29 cellular contexts compared by ENCODE assay signal in the genomic region with DNA sequence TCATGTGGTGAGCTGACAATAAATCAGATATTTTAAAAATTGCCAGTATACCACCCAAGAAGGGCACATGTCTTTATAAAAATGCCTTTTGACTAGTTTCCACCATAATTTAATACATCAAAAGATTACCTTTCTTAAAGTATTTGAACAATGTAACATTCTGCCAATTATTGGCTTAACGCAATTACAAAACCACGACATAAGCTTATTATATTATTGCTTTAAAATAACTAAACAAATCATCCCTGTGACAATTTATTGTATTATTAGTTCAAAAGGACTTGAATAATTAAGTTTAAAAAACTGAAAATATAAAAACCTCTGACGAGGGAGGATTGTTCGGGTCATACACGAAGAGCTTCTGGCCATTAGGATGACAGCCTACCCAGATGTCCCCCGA. TPM values are rescaled to one million over a fixed set of nuclear protein-coding genes. Genes with fewer than 3 reads are reported as not detected.
"Had no signal": no experiment of that assay in that cellular context is flagged by ENCODE, and none has a peak within 500 bp of the region (broad histone marks: within the 10 kb centered on the region; RNA-seq: fewer than 3 reads in every experiment).

No MANE protein-coding gene starts in this region.

- H2AFZ ChIP-seq: hepatocyte had no signal

- H3K4me1 ChIP-seq: colonic mucosa, esophagus muscularis mucosa, foreskin keratinocyte, gastrocnemius medialis, gastroesophageal sphincter had no signal

- H3K4me3 ChIP-seq: colonic mucosa, coronary artery, dorsolateral prefrontal cortex, esophagus muscularis mucosa, esophagus squamous epithelium, gastrocnemius medialis, gastroesophageal sphincter, heart left ventricle, hepatocyte had no signal

- H3K36me3 ChIP-seq: colonic mucosa had no signal

- H3K79me2 ChIP-seq: hepatocyte had no signal

- H3K9me3 ChIP-seq: colonic mucosa, esophagus muscularis mucosa, esophagus squamous epithelium, gastrocnemius medialis, gastroesophageal sphincter, heart left ventricle had no signal

- H3K27me3 ChIP-seq: colonic mucosa, dorsolateral prefrontal cortex, esophagus muscularis mucosa, esophagus squamous epithelium, foreskin keratinocyte, gastrocnemius medialis, gastroesophageal sphincter, heart left ventricle, hepatocyte had no signal

- DNase-seq: colonic mucosa; cortex of kidney; dermis blood vessel endothelial cell; dorsolateral prefrontal cortex; effector CD4-positive, alpha-beta T cell; effector CD8-positive, alpha-beta T cell; effector memory CD4-positive, alpha-beta T cell; effector memory CD8-positive, alpha-beta T cell; endodermal cell; erythroblast; esophagus squamous epithelium; foreskin fibroblast; foreskin keratinocyte; foreskin melanocyte; gastrocnemius medialis; glutamatergic neuron; heart left ventricle had no signal

- FAIRE-seq: colon, endometrium, endothelial cell of umbilical vein had no signal

- ATAC-seq: effector memory CD8-positive, alpha-beta T cell; esophagus mucosa; foreskin keratinocyte; gastrocnemius medialis; gastroesophageal sphincter; heart left ventricle had no signal

- H3K27ac ChIP-seq: colonic mucosa, coronary artery, epithelial cell of prostate, esophagus muscularis mucosa, esophagus squamous epithelium, foreskin keratinocyte, gastrocnemius medialis, gastroesophageal sphincter, heart left ventricle, hepatocyte had no signal

- H3K4me2 ChIP-seq: hepatocyte had no signal

RNA-seq across cellular contexts. Expression of a gene that starts 9.6 kb away (rescaled TPM):
- total RNA-seq: epithelial cell of proximal tubule, fibroblast of villous mesenchyme, glomerular endothelial cell, hepatocyte had no signal
